1 cellular context compared by ENCODE assay signal in genomic region chr2:196041786-196042185, GRCh38.
TF ChIP-seq lines count a peak whose summit lies in the region.

No MANE protein-coding gene starts in this region.

TF ChIP-seq in GM23338, 12 proteins besides CTCF, POLR2A, EP300 and RAD21 (continued from another document):
- TF ChIP-seq ZNF462 (CRISPR knock-in tag; IDR thresholded peaks at IDR 0.05) = no peak
- no peak for TF ChIP-seq CREB1 (CRISPR knock-in tag; IDR thresholded peaks at IDR 0.05; ENCODE audit: low read depth)
- no peak for TF ChIP-seq REST (IDR thresholded peaks at IDR 0.05; ENCODE audit: unreplicated experiment)
